ENCODE assay signal across 1 cellular context in genomic region chr6:168154263-168154917, GRCh38.
TF ChIP-seq lines count a peak whose summit lies in the region.

No MANE protein-coding gene starts in this region.

TF ChIP-seq in H1, 55 proteins besides CTCF, POLR2A, EP300 and RAD21:
- TF ChIP-seq TCF12 (IDR thresholded peaks at IDR 0.05; ENCODE audit: low read depth, low read length) (no peak), POLR2AphosphoS5 (IDR thresholded peaks at IDR 0.05; ENCODE audit: low read depth, low read length) (no peak), TAF1 (IDR thresholded peaks at IDR 0.05; ENCODE audit: low read depth, low read length) (no peak), SP2 (IDR thresholded peaks at IDR 0.05; ENCODE audit: low read length) (no peak), SAP30 (IDR thresholded peaks at IDR 0.05; ENCODE audit: insufficient read depth, insufficient replicate concordance, low read length) (no peak), E2F6 (IDR thresholded peaks at IDR 0.05) (no peak), SUZ12 (IDR thresholded peaks at IDR 0.05; ENCODE audit: low read length) (no peak), POU5F1 (IDR thresholded peaks at IDR 0.05; ENCODE audit: low read depth, low read length) (no peak), CTBP2 (IDR thresholded peaks at IDR 0.05; ENCODE audit: borderline replicate concordance, insufficient read depth, insufficient read length, low read length) (no peak)
